ENCODE assay signal across 1 cellular context in genomic region chr16:11593076-11593475, GRCh38.
A peak's percentile ranks its signal among the peaks of the same experiment; 100 is the strongest.
TF ChIP-seq lines count a peak whose summit lies in the region.

No MANE protein-coding gene starts in this region.

TF ChIP-seq in HepG2, 621 proteins besides CTCF, POLR2A, EP300 and RAD21:
- TF ChIP-seq CEBPG (CRISPR knock-in tag; IDR thresholded peaks at IDR 0.05): peak; percentile 57; the same call in 1 of the 2 replicates
TF ChIP-seq in HepG2: peak in this region for 1; not testable (repeated sequence) for 620.
